ENCODE assay signal across 12 cellular contexts in genomic region chr16:31135535-31136286, GRCh38. TPM values are rescaled to one million over a fixed set of nuclear protein-coding genes. Genes with fewer than 3 reads are reported as not detected.
A peak's percentile ranks its signal among the peaks of the same experiment; 100 is the strongest.
DNase-seq lines count a peak whose midpoint lies in the region; ATAC-seq, FAIRE-seq and TF ChIP-seq lines count a peak whose summit lies in the region.
"Had no signal": no experiment of that assay in that cellular context is flagged by ENCODE, and none has a peak within 500 bp of the region (broad histone marks: within the 10 kb centered on the region; RNA-seq: fewer than 3 reads in every experiment).

PRSS8 (minus strand) TSS chr16:31135727; CDS start chr16:31135498, 229 bp downstream.

- no peak within 1 kb of the TSS for H3K23ac ChIP-seq in mesendoderm (ENCODE audit: low read length)

- no peak for TF ChIP-seq POLR2A in A549 (IDR thresholded peaks at IDR 0.05; ENCODE audit: low read length)

- ATAC-seq in A549 (peak; percentile 9 to 38; a peak in 4 of 6 replicates), HG02571 (IDR thresholded peaks at IDR 0.05; ENCODE audit: unreplicated experiment) (no peak)

- peaks cover 17% of the 10 kb centered on the region for H3K79me2 ChIP-seq in mesendoderm (ENCODE audit: control insufficient read depth, insufficient read depth, low read length)

- H2BK5ac ChIP-seq in mesendoderm (ENCODE audit: low read length) = peak within 1 kb of the TSS; percentile 70

- no peak for TF ChIP-seq RAD21 in A549 (conservative IDR thresholded peaks at IDR 0.05 in 1 of 2, IDR thresholded peaks at IDR 0.05 in 1 of 2)

- no peak for TF ChIP-seq CTCF in A549 (IDR thresholded peaks at IDR 0.05)
- TF ChIP-seq CTCF in coronary artery (IDR thresholded peaks at IDR 0.05) = no peak

- H3K4ac ChIP-seq in mesendoderm (ENCODE audit: low read depth, low read length) = peak within 1 kb of the TSS; percentile 87

- H3K4me1 ChIP-seq in A549 (peaks cover 31% of the 10 kb centered on the region), mesendoderm (ENCODE audit: control insufficient read depth, low read depth, low read length) (peaks cover 15% of the 10 kb centered on the region)

- no peak within 1 kb of the TSS for H4K8ac ChIP-seq in mesendoderm (ENCODE audit: low read depth, low read length)

- peak within 1 kb of the TSS; percentile 83 for H3K18ac ChIP-seq in mesendoderm (ENCODE audit: low read length)

- H3K4me3 ChIP-seq in A549 (no peak within 1 kb of the TSS), coronary artery (no peak within 1 kb of the TSS), mesendoderm (ENCODE audit: low read length) (peak within 1 kb of the TSS; percentile 78)
- H3K4me3 ChIP-seq: adrenal gland had no signal

- no peak within 1 kb of the TSS for H4K5ac ChIP-seq in mesendoderm (ENCODE audit: low read length)

- WGBS in A549 (ENCODE audit: missing lambda C conversion rate) = 65% methylated on average over 19 of the region's 22 CpGs
- WGBS in mesendoderm (ENCODE audit: extremely low coverage, insufficient coverage, low lambda C conversion rate) = no CpG with 5 or more reads among the region's 22 CpGs

- no peak within 1 kb of the TSS for H2BK15ac ChIP-seq in mesendoderm (replicated peaks; ENCODE audit: low read depth)

- no peak within 1 kb of the TSS for H2BK120ac ChIP-seq in mesendoderm (ENCODE audit: low read depth, low read length)

- no peaks in the 10 kb centered on the region for H3K27me3 ChIP-seq in mesendoderm (ENCODE audit: insufficient read depth, low read length, poor library complexity)
- H3K27me3 ChIP-seq: adrenal gland had no signal

- H3K4me2 ChIP-seq in A549 (0 out of 3 replicates have a peak within 1 kb of the TSS, but pooled peaks have one; percentile 11), mesendoderm (ENCODE audit: low read length) (peak within 1 kb of the TSS; percentile 51)

- no peak for TF ChIP-seq EP300 in A549 (IDR thresholded peaks at IDR 0.05)

- peak within 1 kb of the TSS; percentile 94 for H3K56ac ChIP-seq in mesendoderm (ENCODE audit: low read length)

- DNase-seq in A549 (ENCODE audit: low read depth in 1 of 2, low spot score in 1 of 2) (no peak), HT-29 (ENCODE audit: low spot score) (peak; percentile 79), coronary artery (ENCODE audit: low spot score) (peak; percentile 68), mesendoderm (peak; percentile 64), NCI-H446 treated with DMSO at 0.1 percent for 48 hours (lab: John Stamatoyannopoulos, UW) (no peak), mesenteric fat pad (ENCODE audit: low spot score) (no peak), NCI-H748 (lab: John Stamatoyannopoulos, UW; ENCODE audit: unreplicated experiment) (no peak)
- DNase-seq: NCI-H1694 treated with DMSO at 0.1 percent for 48 hours, sigmoid colon had no signal

- no peak for FAIRE-seq in A549 (lab: Jason Lieb, UNC)
- FAIRE-seq: frontal cortex had no signal

- peaks cover 2% of the 10 kb centered on the region for H3K36me3 ChIP-seq in mesendoderm (ENCODE audit: control insufficient read depth, insufficient read depth, low read length)

- peak within 1 kb of the TSS; percentile 96 for H3K9ac ChIP-seq in mesendoderm (ENCODE audit: low read length)

- CTCF ChIA-PET in A549 (lab: Yijun Ruan, JAX) = interaction anchor here (0.6 to 1.7 kb wide), 6 partner anchors 9 to 331 kb away, joined by 3 to 6 read pairs (median 4); partner anchors contain the start of gene HSD3B7

- H3K27ac ChIP-seq in A549 = no peak within 1 kb of the TSS
- no peak within 1 kb of the TSS for H3K27ac ChIP-seq in coronary artery
- H3K27ac ChIP-seq in mesendoderm (ENCODE audit: low read depth, low read length) = peak within 1 kb of the TSS; percentile 74

- H3K79me1 ChIP-seq in mesendoderm (ENCODE audit: low read length) = peaks cover 16% of the 10 kb centered on the region

- POLR2A ChIA-PET in A549 (lab: Yijun Ruan, JAX) = interaction anchor here (2.9 kb wide), 1 partner anchor 18 kb away, joined by 10 read pairs; the partner anchor contains the start of gene KAT8

- peak within 1 kb of the TSS; percentile 93 for H2AK5ac ChIP-seq in mesendoderm (ENCODE audit: low read length)

- no peaks in the 10 kb centered on the region for H3K9me3 ChIP-seq in A549
- H3K9me3 ChIP-seq: adrenal gland, sigmoid colon had no signal

TF ChIP-seq in A549, 52 proteins besides CTCF, POLR2A, EP300 and RAD21:
- TF ChIP-seq JUN (IDR thresholded peaks at IDR 0.05) (no peak), SREBF2 (IDR thresholded peaks at IDR 0.05) (no peak), RCOR1 (IDR thresholded peaks at IDR 0.05; ENCODE audit: low read depth, low read length) (no peak), SMC3 (IDR thresholded peaks at IDR 0.05) (no peak), FOSL2 (IDR thresholded peaks at IDR 0.05) (no peak), FOSL2 (CRISPR knock-in tag; IDR thresholded peaks at IDR 0.05) (no peak), HDAC2 (IDR thresholded peaks at IDR 0.05) (no peak), ZFP36 (IDR thresholded peaks at IDR 0.05; ENCODE audit: borderline replicate concordance, partially characterized antibody) (no peak), JUNB (IDR thresholded peaks at IDR 0.05) (no peak), CEBPB (IDR thresholded peaks at IDR 0.05) (no peak), MAX (IDR thresholded peaks at IDR 0.05) (no peak), NPAS2 (CRISPR knock-in tag; IDR thresholded peaks at IDR 0.05; ENCODE audit: borderline replicate concordance) (no peak), HOXB13 (CRISPR knock-in tag; IDR thresholded peaks at IDR 0.05; ENCODE audit: low read depth) (no peak), BHLHE40 (IDR thresholded peaks at IDR 0.05; ENCODE audit: low read depth, low read length) (no peak), MAZ (IDR thresholded peaks at IDR 0.05; ENCODE audit: borderline replicate concordance, low read depth, low read length) (no peak), PBX3 (IDR thresholded peaks at IDR 0.05) (no peak), USF2 (IDR thresholded peaks at IDR 0.05) (no peak), ZC3H11A (IDR thresholded peaks at IDR 0.05) (no peak), KDM5A (IDR thresholded peaks at IDR 0.05) (no peak), MYC (IDR thresholded peaks at IDR 0.05; ENCODE audit: borderline replicate concordance, low read length) (no peak)

RNA-seq across cellular contexts. Expression of gene PRSS8, which starts in this region (rescaled TPM):
- 0.04 and 0.08 TPM in 2 replicates for polyA plus RNA-seq in A549 (2011; rRNA removed)
- 0.04 and 0.09 TPM in 2 replicates for polyA plus RNA-seq in A549 (2012; cell fraction: cytosol; rRNA removed)
- polyA plus RNA-seq in A549 (2012; cell fraction: nucleus; rRNA removed) = 0.29 and 0.39 TPM in 2 replicates
- 0.09 to 0.21 TPM (median 0.15 TPM) in 3 replicates for polyA plus RNA-seq in A549 (2017; fragmentation: RNase III; extraction: RNeasy Plus Mini Kit Qiagen cat#74134 plus additional on column Dnase treatment)
- 0.39 TPM in 1 of 2 replicates, not detected in the other for polyA minus RNA-seq in A549 (2011; rRNA and poly(A)+ RNA removed)
- total RNA-seq in HT-29 (2014; rRNA removed; shearing (Covaris generic)) = 116 and 128 TPM in 2 replicates
- polyA plus RNA-seq in mesendoderm (2013, experiment 1 of 2) = 64.9 TPM
- 65.6 TPM for polyA plus RNA-seq in mesendoderm (2013, experiment 2 of 2)
- 0.51 TPM for total RNA-seq in mesenteric fat pad
- total RNA-seq: frontal cortex had no signal

Comparison
In these comparisons a context has a peak if more than half of its experiments do, and no peak if none do; other contexts are left out.
1. RNA of gene PRSS8 (total RNA-seq): 116 to 128 TPM in HT-29; 0.51 TPM in mesenteric fat pad (single experiment); every median in the first group is over 10 times any median in the second.
2. Peak in ATAC-seq and H3K4me2 ChIP-seq in A549; RNA of the gene not detected or under 1 TPM.
3. DNase-seq: peak in HT-29 (single experiment), coronary artery (single experiment) and mesendoderm (single experiment); none in A549 (0 of 2), NCI-H446 treated with DMSO at 0.1 percent for 48 hours (single experiment), mesenteric fat pad (single experiment) and NCI-H748 (single experiment).